In genomic region chr4:183688216-183688615, GRCh38 we compare ENCODE assay signal across 23 cellular contexts. TPM values are rescaled to one million over a fixed set of nuclear protein-coding genes. Genes with fewer than 3 reads are reported as not detected.
DNase-seq lines count a peak whose midpoint lies in the region; ATAC-seq and TF ChIP-seq lines count a peak whose summit lies in the region.
"Had no signal": no experiment of that assay in that cellular context is flagged by ENCODE, and none has a peak within 500 bp of the region (broad histone marks: within the 10 kb centered on the region; RNA-seq: fewer than 3 reads in every experiment).

No MANE protein-coding gene starts in this region.

- no peaks in the 10 kb centered on the region for H3K9me3 Mint-ChIP-seq in memory B cell
- H3K9me3 Mint-ChIP-seq in progenitor cell of endocrine pancreas (ENCODE audit: low read depth) = no peaks in the 10 kb centered on the region
- H3K9me3 Mint-ChIP-seq: CD4-positive, alpha-beta memory T cell; CD8-positive, alpha-beta memory T cell had no signal

- 74% methylated on average over 6 of the region's 6 CpGs for WGBS in smooth muscle cell (ENCODE audit: low lambda C conversion rate)

- ATAC-seq in memory B cell (ENCODE audit: low read depth) = no peak
- ATAC-seq: A549, GM12878 had no signal

- H3K27ac ChIP-seq in smooth muscle cell (ENCODE audit: low read depth) = no peak overlapping the region
- H3K27ac ChIP-seq: 22Rv1; A549; BLaER1 treated with 17β-estradiol and CSF1 and Interleukin-3, amounts not matched to agents 10 nM and 100 nM; C4-2B had no signal

- H3K4me3 Mint-ChIP-seq in memory B cell (no peak overlapping the region), progenitor cell of endocrine pancreas (ENCODE audit: low read depth) (no peak overlapping the region)
- H3K4me3 Mint-ChIP-seq: B cell; CD4-positive, alpha-beta memory T cell; CD8-positive, alpha-beta memory T cell had no signal

- H3K9me3 ChIP-seq in smooth muscle cell (replicated peaks; ENCODE audit: low read depth) = no peaks in the 10 kb centered on the region
- H3K9me3 ChIP-seq: A549; BLaER1 treated with 17β-estradiol and CSF1 and Interleukin-3, amounts not matched to agents 10 nM and 100 nM had no signal

- H3K27me3 ChIP-seq in smooth muscle cell (ENCODE audit: low read depth) = no peaks in the 10 kb centered on the region
- H3K27me3 ChIP-seq: BLaER1 treated with 17β-estradiol and CSF1 and Interleukin-3, amounts not matched to agents 10 nM and 100 nM had no signal

- H4K20me1 ChIP-seq in smooth muscle cell (ENCODE audit: low read depth) = no peaks in the 10 kb centered on the region

- H3K36me3 Mint-ChIP-seq in memory B cell = peaks cover 34% of the 10 kb centered on the region
- peaks cover 21% of the 10 kb centered on the region for H3K36me3 Mint-ChIP-seq in progenitor cell of endocrine pancreas (ENCODE audit: insufficient read depth)

- no peaks in the 10 kb centered on the region for H3K4me1 ChIP-seq in smooth muscle cell (ENCODE audit: low read depth)
- H3K4me1 ChIP-seq: A549; BLaER1 treated with 17β-estradiol and CSF1 and Interleukin-3, amounts not matched to agents 10 nM and 100 nM had no signal

- H3K27ac Mint-ChIP-seq in memory B cell = peak overlapping the region; percentile 8
- H3K27ac Mint-ChIP-seq in progenitor cell of endocrine pancreas = peak overlapping the region; percentile 0
- H3K27ac Mint-ChIP-seq: B cell; CD8-positive, alpha-beta memory T cell had no signal

- H3K4me1 Mint-ChIP-seq in memory B cell (peaks cover 7% of the 10 kb centered on the region), progenitor cell of endocrine pancreas (ENCODE audit: low read depth) (no peaks in the 10 kb centered on the region)
- H3K4me1 Mint-ChIP-seq: B cell had no signal

- no peak overlapping the region for H3K4me3 ChIP-seq in smooth muscle cell
- H3K4me3 ChIP-seq: A549; BLaER1 treated with 17β-estradiol and CSF1 and Interleukin-3, amounts not matched to agents 10 nM and 100 nM; GM12878 had no signal

- no peak overlapping the region for H3K9ac ChIP-seq in smooth muscle cell (ENCODE audit: low read depth)
- H3K9ac ChIP-seq: BLaER1 treated with 17β-estradiol and CSF1 and Interleukin-3, amounts not matched to agents 10 nM and 100 nM had no signal

- peaks cover 31% of the 10 kb centered on the region for H3K36me3 ChIP-seq in smooth muscle cell (ENCODE audit: low read depth)

- H3K27me3 Mint-ChIP-seq in memory B cell (no peaks in the 10 kb centered on the region), progenitor cell of endocrine pancreas (no peaks in the 10 kb centered on the region)
- H3K27me3 Mint-ChIP-seq: B cell; CD4-positive, alpha-beta memory T cell; CD8-positive, alpha-beta memory T cell had no signal

- DNase-seq in NCI-H82 (lab: John Stamatoyannopoulos, UW) (peak; percentile 0), NCI-H82 treated with DMSO at 0.1 percent for 48 hours (lab: John Stamatoyannopoulos, UW; ENCODE audit: unreplicated experiment) (no peak), memory B cell (ENCODE audit: low spot score in 2 of 2) (no peak), progenitor cell of endocrine pancreas (ENCODE audit: low spot score, unreplicated experiment) (no peak), smooth muscle cell (lab: John Stamatoyannopoulos, UW; ENCODE audit: unreplicated experiment) (no peak)
- no peak for DNase-seq in activated CD4-positive, alpha-beta T cell treated with anti-CD3 and anti-CD28 coated beads, Interleukin-2, amount 50 U/mL, for 4 hours
- DNase-seq: AML-193; CD4-positive, alpha-beta memory T cell; CD8-positive, alpha-beta memory T cell; COR-L47; DMS 273 treated with DMSO at 0.1 percent for 48 hours; DMS153; DMS53; DMS79; DND-41; EL; GDM1 had no signal

- no peak overlapping the region for H2AFZ ChIP-seq in smooth muscle cell (ENCODE audit: low read depth)

- no peak for TF ChIP-seq CTCF in progenitor cell of endocrine pancreas (IDR thresholded peaks at IDR 0.05; ENCODE audit: unreplicated experiment)
- TF ChIP-seq CTCF in smooth muscle cell (IDR thresholded peaks at IDR 0.05; ENCODE audit: borderline replicate concordance, insufficient read depth, poor library complexity, severe bottlenecking) = no peak

- no peaks in the 10 kb centered on the region for H3K79me2 ChIP-seq in smooth muscle cell (ENCODE audit: low read depth)

- H3F3A ChIP-seq in smooth muscle cell (ENCODE audit: low read depth) = no peaks in the 10 kb centered on the region

- no peak overlapping the region for H3K4me2 ChIP-seq in smooth muscle cell
- H3K4me2 ChIP-seq: A549; BLaER1 treated with 17β-estradiol and CSF1 and Interleukin-3, amounts not matched to agents 10 nM and 100 nM had no signal

RNA-seq across cellular contexts. Expression of gene TRAPPC11, which starts 29.1 kb away (rescaled TPM):
- total RNA-seq in progenitor cell of endocrine pancreas (54.3 and 56.1 TPM in 2 replicates), smooth muscle cell (41.0 and 56.5 TPM in 2 replicates)
- polyA plus RNA-seq in smooth muscle cell = 12.4 and 15.5 TPM in 2 replicates

RNA-seq across cellular contexts. Expression of gene RWDD4, which starts 29.2 kb away (rescaled TPM):
- total RNA-seq in progenitor cell of endocrine pancreas = 19.6 and 19.7 TPM in 2 replicates
- total RNA-seq in smooth muscle cell = 25.1 and 28.1 TPM in 2 replicates
- polyA plus RNA-seq in smooth muscle cell = 20.0 and 23.6 TPM in 2 replicates
